Comparison of ENCODE assay signal across 10 cellular contexts in the genomic region with DNA sequence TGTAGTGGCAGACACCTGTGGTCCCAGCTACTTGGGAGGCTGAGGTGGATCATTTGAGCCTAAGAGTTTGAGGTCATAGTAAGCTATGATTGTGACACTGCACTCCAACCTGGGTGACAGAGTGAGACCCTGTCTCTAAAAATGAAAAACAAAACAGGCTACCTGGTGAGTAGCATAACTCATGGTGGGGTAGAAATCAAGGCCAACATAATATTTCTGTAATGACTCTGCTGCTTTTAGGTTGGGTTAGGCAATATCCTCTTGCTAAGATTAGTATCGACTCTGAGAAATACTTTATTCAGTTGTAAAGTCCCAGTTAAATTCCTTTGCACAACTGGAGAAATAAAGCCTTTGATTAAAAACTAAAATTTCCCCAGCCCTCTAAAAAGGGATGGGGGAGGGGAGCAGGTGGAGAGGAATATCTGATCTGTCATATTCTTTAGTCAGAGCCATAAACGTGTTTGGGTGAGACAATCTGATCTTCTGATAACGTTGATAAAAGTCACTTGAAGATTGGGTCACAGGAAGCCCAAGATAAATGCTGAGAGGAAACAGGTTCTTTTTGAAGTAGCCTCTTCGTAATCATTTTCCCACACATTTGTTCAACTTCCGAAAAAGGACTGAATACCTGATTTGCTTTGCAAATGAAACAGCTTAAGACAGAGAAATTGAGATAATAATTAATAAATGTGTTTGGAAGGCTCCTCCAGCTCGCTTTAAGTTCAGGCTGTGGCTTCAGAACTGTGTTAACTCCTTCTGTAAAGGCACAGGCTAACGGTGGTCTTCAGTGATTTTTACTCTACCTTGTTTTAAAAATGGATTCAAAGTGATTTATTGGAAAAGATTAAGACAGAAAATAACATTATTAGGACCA.
DNase-seq lines count a peak whose midpoint lies in the region; ATAC-seq and TF ChIP-seq lines count a peak whose summit lies in the region.
"Had no signal": no experiment of that assay in that cellular context is flagged by ENCODE, and none has a peak within 500 bp of the region (broad histone marks: within the 10 kb centered on the region; RNA-seq: fewer than 3 reads in every experiment).

No MANE protein-coding gene starts in this region.

- H3K36me3 ChIP-seq in DOHH2 (ENCODE audit: control insufficient read depth, low read length), result no peaks in the 10 kb centered on the region
- H3K36me3 ChIP-seq in adipocyte (ENCODE audit: control insufficient read depth, insufficient read depth, low read length, severe bottlenecking), result no peaks in the 10 kb centered on the region
- H3K36me3 ChIP-seq: neutrophil, transverse colon had no signal

- no peak for ATAC-seq in HG03280 (IDR thresholded peaks at IDR 0.05; ENCODE audit: unreplicated experiment)

- TF ChIP-seq POLR2A in Raji (IDR thresholded peaks at IDR 0.05; ENCODE audit: insufficient read depth, low read depth, low read length), result peak; percentile 63

- peak overlapping the region; percentile 55 for H3K27ac ChIP-seq in DOHH2 (ENCODE audit: low read depth, low read length)
- H3K27ac ChIP-seq: neutrophil, transverse colon had no signal

- no peaks in the 10 kb centered on the region for H4K20me1 ChIP-seq in DOHH2 (ENCODE audit: control insufficient read depth, insufficient read depth, low read depth, low read length)

- H3K9me3 ChIP-seq in DOHH2 (ENCODE audit: control insufficient read depth, insufficient read depth, low read length) (no peaks in the 10 kb centered on the region), adipocyte (ENCODE audit: control insufficient read depth, low read length) (no peaks in the 10 kb centered on the region)
- H3K9me3 ChIP-seq: neutrophil, transverse colon had no signal

- H3F3A ChIP-seq in DOHH2 (ENCODE audit: control insufficient read depth, insufficient read depth), result no peaks in the 10 kb centered on the region

- TF ChIP-seq CTCF in DOHH2 (IDR thresholded peaks at IDR 0.05; ENCODE audit: low read depth, low read length, poor library complexity, severe bottlenecking), result no peak

- H3K4me2 ChIP-seq in DOHH2 (ENCODE audit: low read length), result peak overlapping the region; percentile 52

- H3K4me3 ChIP-seq in DOHH2 (ENCODE audit: low read length), result peak overlapping the region; percentile 13; the same call in 1 of the 2 replicates
- H3K4me3 ChIP-seq in adipocyte (ENCODE audit: low read length), result no peak overlapping the region
- H3K4me3 ChIP-seq: transverse colon had no signal

- H3K27me3 ChIP-seq in DOHH2 (ENCODE audit: control insufficient read depth, low read length) (no peaks in the 10 kb centered on the region), adipocyte (replicated peaks; ENCODE audit: control insufficient read depth, insufficient read depth, low read length) (no peaks in the 10 kb centered on the region)
- H3K27me3 ChIP-seq: transverse colon had no signal

- no peaks in the 10 kb centered on the region for H3K79me2 ChIP-seq in DOHH2 (ENCODE audit: control insufficient read depth, low read length)

- DNase-seq in HCEC 1CT (peak; percentile 12), adipocyte (ENCODE audit: low read depth) (peak; percentile 55), NCI-H2081 treated with DMSO at 0.1 percent for 48 hours (lab: John Stamatoyannopoulos, UW) (no peak), hypothalamus (lab: John Stamatoyannopoulos, UW) (no peak), CD1c-positive myeloid dendritic cell (ENCODE audit: extremely low spot score) (no peak)
- DNase-seq: transverse colon had no signal

- H3K9me2 ChIP-seq in DOHH2 (replicated peaks; ENCODE audit: control insufficient read depth, low read length), result no peaks in the 10 kb centered on the region

- H3K4me1 ChIP-seq in DOHH2 (ENCODE audit: control insufficient read depth, low read length) (peaks cover 36% of the 10 kb centered on the region), adipocyte (ENCODE audit: control insufficient read depth, insufficient read depth, low read length) (peaks cover 11% of the 10 kb centered on the region)
- H3K4me1 ChIP-seq: transverse colon had no signal

- H3K9ac ChIP-seq in adipocyte (ENCODE audit: low read length), result no peak overlapping the region

Comparison
In these comparisons a context has a peak if more than half of its experiments do, and no peak if none do; other contexts are left out.
1. DNase-seq: peak in HCEC 1CT (single experiment) and adipocyte (single experiment); none in NCI-H2081 treated with DMSO at 0.1 percent for 48 hours (single experiment), hypothalamus (0 of 51) and CD1c-positive myeloid dendritic cell (single experiment).